In genomic region chr16:3880623-3881498, GRCh38 we compare ENCODE assay signal across 8 cellular contexts. TPM values are rescaled to one million over a fixed set of nuclear protein-coding genes. Genes with fewer than 3 reads are reported as not detected.
DNase-seq lines count a peak whose midpoint lies in the region; ATAC-seq and TF ChIP-seq lines count a peak whose summit lies in the region.

CREBBP (minus strand) TSS chr16:3880713; CDS start chr16:3879916, 797 bp downstream.

- H3F3A ChIP-seq in GM23338 (replicated peaks; ENCODE audit: low read depth) = no peaks in the 10 kb centered on the region

- H3K27ac Mint-ChIP-seq in GM23338 (peak within 1 kb of the TSS; percentile 90; the same call in 1 of the 2 replicates), natural killer cell (peak within 1 kb of the TSS; percentile 83)
- H3K27ac Mint-ChIP-seq in activated T-helper 17 cell treated with anti-CD3 and anti-CD28 coated beads, Interleukin-2, amount 50 U/mL, for 72 hours = peak within 1 kb of the TSS; percentile 87

- H3K4me1 ChIP-seq in GM23338 (ENCODE audit: insufficient read depth) = peaks cover 19% of the 10 kb centered on the region

- peaks cover 39% of the 10 kb centered on the region for H3K79me2 ChIP-seq in GM23338 (replicated peaks; ENCODE audit: insufficient read depth)

- peaks cover under 1% of the 10 kb centered on the region; the same call in 1 of the 3 replicates for H3K9me3 Mint-ChIP-seq in GM23338
- H3K9me3 Mint-ChIP-seq in activated T-helper 17 cell treated with anti-CD3 and anti-CD28 coated beads, Interleukin-2, amount 50 U/mL, for 72 hours = no peaks in the 10 kb centered on the region
- no peaks in the 10 kb centered on the region for H3K9me3 Mint-ChIP-seq in natural killer cell

- TF ChIP-seq CTCF in GM23338 (conservative IDR thresholded peaks at IDR 0.05; ENCODE audit: low read depth in 2 of 2) (no peak; a peak in 1 of 4 replicates), LNCaP clone FGC (IDR thresholded peaks at IDR 0.05; ENCODE audit: control insufficient read depth, extremely low read depth, insufficient read depth) (no peak), RWPE1 (conservative IDR thresholded peaks at IDR 0.05; ENCODE audit: low read depth) (no peak), natural killer cell (IDR thresholded peaks at IDR 0.05) (no peak)

- POLR2A ChIA-PET in RWPE1 (lab: Yijun Ruan, JAX; ENCODE audit: low non-redundant PET) = interaction anchor here (0.9 kb wide), 1 partner anchor 27 kb away, joined by 3 read pairs; no protein-coding TSS in a partner anchor

- H3K4me2 ChIP-seq in GM23338 = peak within 1 kb of the TSS; percentile 99

- H3K36me3 Mint-ChIP-seq in GM23338 (ENCODE audit: low read depth) (peaks cover 17% of the 10 kb centered on the region), natural killer cell (peaks cover 10% of the 10 kb centered on the region)
- peaks cover 33% of the 10 kb centered on the region for H3K36me3 Mint-ChIP-seq in activated T-helper 17 cell treated with anti-CD3 and anti-CD28 coated beads, Interleukin-2, amount 50 U/mL, for 72 hours (ENCODE audit: low read depth)

- H3K4me3 ChIP-seq in GM23338 (peak within 1 kb of the TSS; percentile 84), LNCaP clone FGC (ENCODE audit: low read depth, low read length) (peak within 1 kb of the TSS; percentile 68)

- H3K4me3 Mint-ChIP-seq in GM23338 (peak within 1 kb of the TSS; percentile 83), natural killer cell (peak within 1 kb of the TSS; percentile 94)
- H3K4me3 Mint-ChIP-seq in activated T-helper 17 cell treated with anti-CD3 and anti-CD28 coated beads, Interleukin-2, amount 50 U/mL, for 72 hours = peak within 1 kb of the TSS; percentile 89

- CTCF ChIA-PET in RWPE1 (lab: Yijun Ruan, JAX) = interaction anchor here (0.6 to 0.7 kb wide), 2 partner anchors 23 to 56 kb away, joined by 3 read pairs; no protein-coding TSS in a partner anchor

- H3K27ac ChIP-seq in GM23338 (ENCODE audit: low read depth) = peak within 1 kb of the TSS; percentile 69; the same call in 1 of the 2 replicates
- peak within 1 kb of the TSS; percentile 85 for H3K27ac ChIP-seq in RWPE1

- H4K20me1 ChIP-seq in GM23338 (replicated peaks; ENCODE audit: insufficient read depth) = peaks cover 37% of the 10 kb centered on the region

- intact Hi-C loops in natural killer cell (cut with micrococcal nuclease) = no loop called here

- H2AFZ ChIP-seq in GM23338 = peak within 1 kb of the TSS; percentile 86

- peak; percentile 90 for ATAC-seq in GM23338
- ATAC-seq in activated T-helper 17 cell treated with anti-CD3 and anti-CD28 coated beads, Interleukin-2, amount 50 U/mL, for 72 hours (replicated peaks) = peak; percentile 87
- peak; percentile 81 to 95 (median 85) for ATAC-seq in natural killer cell

- DNase-seq in DMS79 treated with DMSO at 0.1 percent for 48 hours (lab: John Stamatoyannopoulos, UW) = peak; percentile 69
- peak; percentile 94 for DNase-seq in GM23338 (ENCODE audit: low spot score)
- DNase-seq in LNCaP clone FGC (ENCODE audit: low read depth) = peak; percentile 31
- DNase-seq in RWPE1 (ENCODE audit: low spot score) = peak; percentile 87
- peak; percentile 78 for DNase-seq in fibroblast of peridontal ligament (ENCODE audit: extremely low read depth)
- peak; percentile 88 for DNase-seq in natural killer cell
- peak; percentile 86 to 93 (median 89) for DNase-seq in stimulated activated naive CD4-positive, alpha-beta T cell (lab: John Stamatoyannopoulos, UW)

- peaks cover 15% of the 10 kb centered on the region for H3K27me3 Mint-ChIP-seq in GM23338 (ENCODE audit: insufficient read depth, low read depth, poor library complexity)
- H3K27me3 Mint-ChIP-seq in activated T-helper 17 cell treated with anti-CD3 and anti-CD28 coated beads, Interleukin-2, amount 50 U/mL, for 72 hours = no peaks in the 10 kb centered on the region
- H3K27me3 Mint-ChIP-seq in natural killer cell (ENCODE audit: low read depth in 2 of 2) = peaks cover 11 to 21% of the 10 kb centered on the region in 2 donors

- H3K4me1 Mint-ChIP-seq in GM23338 = peaks cover 33% of the 10 kb centered on the region
- peaks cover 30% of the 10 kb centered on the region for H3K4me1 Mint-ChIP-seq in activated T-helper 17 cell treated with anti-CD3 and anti-CD28 coated beads, Interleukin-2, amount 50 U/mL, for 72 hours
- H3K4me1 Mint-ChIP-seq in natural killer cell = peaks cover 40% of the 10 kb centered on the region in 2 donors

- H3K36me3 ChIP-seq in GM23338 (ENCODE audit: insufficient read depth) = no peaks in the 10 kb centered on the region

- no peaks in the 10 kb centered on the region for H3K9me2 ChIP-seq in GM23338 (ENCODE audit: insufficient read depth)

- H3K27me3 ChIP-seq in GM23338 (ENCODE audit: insufficient read depth) = no peaks in the 10 kb centered on the region

TF ChIP-seq in GM23338, 12 proteins besides CTCF, POLR2A, EP300 and RAD21:
- peak; percentile 87 for TF ChIP-seq CREB1 (CRISPR knock-in tag; IDR thresholded peaks at IDR 0.05; ENCODE audit: low read depth)
- TF ChIP-seq STAT1 (IDR thresholded peaks at IDR 0.05; ENCODE audit: unreplicated experiment) = no peak
- peak; percentile 49 for TF ChIP-seq POLR2AphosphoS5 (IDR thresholded peaks at IDR 0.05; ENCODE audit: low read depth)

RNA-seq across cellular contexts. Expression of gene CREBBP, which starts in this region (rescaled TPM):
- 42.7 and 54.8 TPM in 2 replicates for total RNA-seq in GM23338 (2014; rRNA removed; shearing (Covaris generic))
- polyA plus RNA-seq in GM23338 (2016; fragmentation: Nextera tagmentation; extraction: Ambion mirVana) = 36.9 and 38.1 TPM in 2 replicates
- 10 to 100 TPM; 55.7 to 58.2 TPM for total RNA-seq in activated T-helper 17 cell treated with anti-CD3 and anti-CD28 coated beads, Interleukin-2, amount 50 U/mL, for 72 hours
- total RNA-seq in natural killer cell = 100 to 1,000 TPM; 197 to 234 (median 224) TPM

Comparison
In these comparisons a context has a peak if more than half of its experiments do, and no peak if none do; other contexts are left out.
1. Peak in every context shown above with its lines: DNase-seq, ATAC-seq, H3K4me3 ChIP-seq and H3K27ac ChIP-seq.
2. DNase-seq: peak in every context shown above with its lines; median percentile 94 in GM23338; 89 in stimulated activated naive CD4-positive, alpha-beta T cell; 88 in natural killer cell; 87 in RWPE1; 78 in fibroblast of peridontal ligament; 69 in DMS79 treated with DMSO at 0.1 percent for 48 hours; 31 in LNCaP clone FGC.